16 cellular contexts compared by ENCODE assay signal in the genomic region with DNA sequence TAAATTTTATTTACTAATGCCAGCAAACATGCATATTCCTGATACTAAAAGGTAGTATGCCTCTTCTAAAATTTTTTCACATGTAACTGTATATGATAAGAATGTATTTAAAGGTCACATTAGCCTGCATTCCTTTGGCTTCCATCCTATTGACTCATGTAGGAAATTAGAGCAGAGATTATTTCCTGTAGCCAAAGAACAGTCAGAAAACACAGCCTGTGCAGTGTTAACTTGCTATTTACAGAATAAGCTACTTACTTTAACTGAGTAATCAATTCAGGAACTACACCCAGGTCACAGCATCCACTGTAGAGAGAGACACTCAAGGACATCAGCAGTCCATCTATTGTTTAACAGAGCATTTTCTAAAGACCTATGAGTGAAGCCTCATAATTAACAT.
A peak's percentile ranks its signal among the peaks of the same experiment; 100 is the strongest.
DNase-seq lines count a peak whose midpoint lies in the region; ATAC-seq and TF ChIP-seq lines count a peak whose summit lies in the region.
"Had no signal": no experiment of that assay in that cellular context is flagged by ENCODE, and none has a peak within 500 bp of the region (broad histone marks: within the 10 kb centered on the region; RNA-seq: fewer than 3 reads in every experiment).

No MANE protein-coding gene starts in this region.

- POLR2A ChIA-PET in activated CD4-positive, alpha-beta memory T cell treated with anti-CD3 and anti-CD28 coated beads, Interleukin-2, amount 10 ng/mL, durations not matched to agents 7 days and 5 days (lab: Charles Lee): no interaction called here

- no peak for ATAC-seq in natural killer cell treated with Interleukin-12 subunit alpha and Interleukin-12 subunit beta and Interleukin-15 and Interleukin-18, amount 100 ng/mL, for 72 hours
- ATAC-seq in GM18858 (IDR thresholded peaks at IDR 0.05; ENCODE audit: unreplicated experiment): no peak
- ATAC-seq: activated naive CD8-positive, alpha-beta T cell treated with anti-CD3 and anti-CD28 coated beads, Interleukin-2, amount 50 U/mL, for 24 hours had no signal

- TF ChIP-seq CTCF in epithelial cell of esophagus (IDR thresholded peaks at IDR 0.05; ENCODE audit: insufficient read depth, low read depth, low read length, missing control alignments): no peak

- intact Hi-C loops in activated T-helper 2 cell treated with anti-CD3 and anti-CD28 coated beads, Interferon-gamma antibody, Interleukin-2, Interleukin-4, amounts not matched to agents 10 μg/mL and 5 μg/mL and 100 μg/mL, durations not matched to agents 14 hours and 24 hours and 36 hours (cut with micrococcal nuclease): no loop called here

- CTCF ChIA-PET in activated CD4-positive, alpha-beta memory T cell treated with anti-CD3 and anti-CD28 coated beads, Interleukin-2, amount 10 ng/mL, durations not matched to agents 7 days and 5 days (lab: Charles Lee): no interaction called here

- no peak overlapping the region for H3K4me3 ChIP-seq in epithelial cell of esophagus (ENCODE audit: low read length)
- H3K4me3 ChIP-seq: left ventricle myocardium inferior, spleen had no signal

- H3K4me1 Mint-ChIP-seq in activated T-helper 2 cell treated with anti-CD3 and anti-CD28 coated beads, Interferon-gamma antibody, Interleukin-2, Interleukin-4, amounts not matched to agents 10 μg/mL and 5 μg/mL and 100 μg/mL, durations not matched to agents 14 hours and 24 hours and 36 hours (ENCODE audit: low read depth): no peaks in the 10 kb centered on the region
- no peaks in the 10 kb centered on the region for H3K4me1 Mint-ChIP-seq in activated CD4-positive, alpha-beta memory T cell treated with anti-CD3 and anti-CD28 coated beads, Interleukin-2, amount 10 ng/mL, durations not matched to agents 7 days and 5 days
- no peaks in the 10 kb centered on the region for H3K4me1 Mint-ChIP-seq in natural killer cell treated with Interleukin-12 subunit alpha and Interleukin-12 subunit beta and Interleukin-15 and Interleukin-18, amount 100 ng/mL, for 72 hours (ENCODE audit: low read depth in 2 of 2)
- H3K4me1 Mint-ChIP-seq: activated naive CD8-positive, alpha-beta T cell treated with anti-CD3 and anti-CD28 coated beads, Interleukin-2, amount 50 U/mL, for 24 hours had no signal

- peak; percentile 20 for DNase-seq in GM03348 (ENCODE audit: low spot score)
- peak; percentile 6 for DNase-seq in NCI-H460 (ENCODE audit: extremely low read depth, low read depth)
- DNase-seq in epithelial cell of esophagus (ENCODE audit: low read depth): peak; percentile 54
- DNase-seq in renal cortical epithelial cell (ENCODE audit: low read depth): peak; percentile 41
- DNase-seq in activated T-helper 2 cell treated with anti-CD3 and anti-CD28 coated beads, Interferon-gamma antibody, Interleukin-2, Interleukin-4, amounts not matched to agents 10 μg/mL and 5 μg/mL and 100 μg/mL, durations not matched to agents 14 hours and 24 hours and 36 hours (ENCODE audit: low spot score): no peak
- DNase-seq in activated CD4-positive, alpha-beta memory T cell treated with anti-CD3 and anti-CD28 coated beads, Interleukin-2, amount 10 ng/mL, durations not matched to agents 7 days and 5 days: no peak
- DNase-seq in natural killer cell treated with Interleukin-12 subunit alpha and Interleukin-12 subunit beta and Interleukin-15 and Interleukin-18, amount 100 ng/mL, for 72 hours (ENCODE audit: low spot score): no peak
- DNase-seq: activated CD4-positive, CD25-positive, alpha-beta regulatory T cell treated with anti-CD3 and anti-CD28 coated beads, Interleukin-2, amount 50 U/mL, for 72 hours; activated naive CD8-positive, alpha-beta T cell treated with anti-CD3 and anti-CD28 coated beads, Interleukin-2, amount 50 U/mL, for 24 hours; activated T-cell treated with anti-CD3 and anti-CD28 coated beads, Interleukin-2, amount 50 U/mL, for 1 hour; left ventricle myocardium inferior; MM.1S; NCI-H2171; OCI-M1; spleen had no signal

- H3K27ac Mint-ChIP-seq in activated T-helper 2 cell treated with anti-CD3 and anti-CD28 coated beads, Interferon-gamma antibody, Interleukin-2, Interleukin-4, amounts not matched to agents 10 μg/mL and 5 μg/mL and 100 μg/mL, durations not matched to agents 14 hours and 24 hours and 36 hours: no peak overlapping the region
- H3K27ac Mint-ChIP-seq in activated CD4-positive, alpha-beta memory T cell treated with anti-CD3 and anti-CD28 coated beads, Interleukin-2, amount 10 ng/mL, durations not matched to agents 7 days and 5 days: no peak overlapping the region
- H3K27ac Mint-ChIP-seq in natural killer cell treated with Interleukin-12 subunit alpha and Interleukin-12 subunit beta and Interleukin-15 and Interleukin-18, amount 100 ng/mL, for 72 hours: no peak overlapping the region
- H3K27ac Mint-ChIP-seq: activated naive CD8-positive, alpha-beta T cell treated with anti-CD3 and anti-CD28 coated beads, Interleukin-2, amount 50 U/mL, for 24 hours had no signal

- H3K4me3 Mint-ChIP-seq in activated T-helper 2 cell treated with anti-CD3 and anti-CD28 coated beads, Interferon-gamma antibody, Interleukin-2, Interleukin-4, amounts not matched to agents 10 μg/mL and 5 μg/mL and 100 μg/mL, durations not matched to agents 14 hours and 24 hours and 36 hours (ENCODE audit: low read depth): no peak overlapping the region
- no peak overlapping the region for H3K4me3 Mint-ChIP-seq in activated CD4-positive, alpha-beta memory T cell treated with anti-CD3 and anti-CD28 coated beads, Interleukin-2, amount 10 ng/mL, durations not matched to agents 7 days and 5 days
- H3K4me3 Mint-ChIP-seq in natural killer cell treated with Interleukin-12 subunit alpha and Interleukin-12 subunit beta and Interleukin-15 and Interleukin-18, amount 100 ng/mL, for 72 hours: no peak overlapping the region
- H3K4me3 Mint-ChIP-seq: activated naive CD8-positive, alpha-beta T cell treated with anti-CD3 and anti-CD28 coated beads, Interleukin-2, amount 50 U/mL, for 24 hours had no signal

- H3K27me3 Mint-ChIP-seq in activated T-helper 2 cell treated with anti-CD3 and anti-CD28 coated beads, Interferon-gamma antibody, Interleukin-2, Interleukin-4, amounts not matched to agents 10 μg/mL and 5 μg/mL and 100 μg/mL, durations not matched to agents 14 hours and 24 hours and 36 hours (ENCODE audit: low read depth): no peaks in the 10 kb centered on the region
- H3K27me3 Mint-ChIP-seq in activated CD4-positive, alpha-beta memory T cell treated with anti-CD3 and anti-CD28 coated beads, Interleukin-2, amount 10 ng/mL, durations not matched to agents 7 days and 5 days: no peaks in the 10 kb centered on the region
- H3K27me3 Mint-ChIP-seq in natural killer cell treated with Interleukin-12 subunit alpha and Interleukin-12 subunit beta and Interleukin-15 and Interleukin-18, amount 100 ng/mL, for 72 hours: no peaks in the 10 kb centered on the region
- H3K27me3 Mint-ChIP-seq: activated naive CD8-positive, alpha-beta T cell treated with anti-CD3 and anti-CD28 coated beads, Interleukin-2, amount 50 U/mL, for 24 hours had no signal

- H3K9me3 Mint-ChIP-seq in activated T-helper 2 cell treated with anti-CD3 and anti-CD28 coated beads, Interferon-gamma antibody, Interleukin-2, Interleukin-4, amounts not matched to agents 10 μg/mL and 5 μg/mL and 100 μg/mL, durations not matched to agents 14 hours and 24 hours and 36 hours: peaks cover 7% of the 10 kb centered on the region
- H3K9me3 Mint-ChIP-seq in activated CD4-positive, alpha-beta memory T cell treated with anti-CD3 and anti-CD28 coated beads, Interleukin-2, amount 10 ng/mL, durations not matched to agents 7 days and 5 days: peaks cover 9% of the 10 kb centered on the region
- H3K9me3 Mint-ChIP-seq in natural killer cell treated with Interleukin-12 subunit alpha and Interleukin-12 subunit beta and Interleukin-15 and Interleukin-18, amount 100 ng/mL, for 72 hours: peaks cover 23% of the 10 kb centered on the region

- H3K36me3 Mint-ChIP-seq in activated T-helper 2 cell treated with anti-CD3 and anti-CD28 coated beads, Interferon-gamma antibody, Interleukin-2, Interleukin-4, amounts not matched to agents 10 μg/mL and 5 μg/mL and 100 μg/mL, durations not matched to agents 14 hours and 24 hours and 36 hours (ENCODE audit: low read depth): no peaks in the 10 kb centered on the region
- no peaks in the 10 kb centered on the region for H3K36me3 Mint-ChIP-seq in activated CD4-positive, alpha-beta memory T cell treated with anti-CD3 and anti-CD28 coated beads, Interleukin-2, amount 10 ng/mL, durations not matched to agents 7 days and 5 days (ENCODE audit: low read depth)
- peaks cover 5% of the 10 kb centered on the region for H3K36me3 Mint-ChIP-seq in natural killer cell treated with Interleukin-12 subunit alpha and Interleukin-12 subunit beta and Interleukin-15 and Interleukin-18, amount 100 ng/mL, for 72 hours

Comparison
In these comparisons a context has a peak if more than half of its experiments do, and no peak if none do; other contexts are left out.
1. DNase-seq: peak in GM03348 (single experiment), NCI-H460 (single experiment), epithelial cell of esophagus (single experiment) and renal cortical epithelial cell (single experiment); none in activated T-helper 2 cell treated with anti-CD3 and anti-CD28 coated beads, Interferon-gamma antibody, Interleukin-2, Interleukin-4, amounts not matched to agents 10 μg/mL and 5 μg/mL and 100 μg/mL, durations not matched to agents 14 hours and 24 hours and 36 hours (single experiment), activated CD4-positive, alpha-beta memory T cell treated with anti-CD3 and anti-CD28 coated beads, Interleukin-2, amount 10 ng/mL, durations not matched to agents 7 days and 5 days (single experiment) and natural killer cell treated with Interleukin-12 subunit alpha and Interleukin-12 subunit beta and Interleukin-15 and Interleukin-18, amount 100 ng/mL, for 72 hours (single experiment).